19 cellular contexts compared by ENCODE assay signal in the genomic region with DNA sequence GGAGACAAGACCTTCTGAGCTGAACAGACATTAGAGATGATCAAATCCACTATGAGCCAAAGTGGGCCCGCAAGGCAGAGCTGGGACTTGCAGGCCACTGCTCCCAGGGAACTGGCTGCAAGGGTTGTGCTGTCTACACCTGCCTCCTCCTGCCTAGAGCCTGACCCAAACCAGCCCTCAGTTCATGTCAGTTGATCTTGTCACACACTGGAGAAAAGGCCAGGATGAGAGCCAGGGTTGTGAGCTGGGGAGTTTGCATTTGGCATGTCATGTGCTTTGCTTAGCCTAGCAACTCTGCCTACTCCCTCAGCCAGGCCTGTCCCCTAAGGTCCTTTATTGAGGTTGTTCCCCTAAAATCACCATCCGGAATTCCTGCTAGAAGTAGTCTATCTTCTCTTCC.
DNase-seq lines count a peak whose midpoint lies in the region; ATAC-seq and TF ChIP-seq lines count a peak whose summit lies in the region.
"Had no signal": no experiment of that assay in that cellular context is flagged by ENCODE, and none has a peak within 500 bp of the region (broad histone marks: within the 10 kb centered on the region; RNA-seq: fewer than 3 reads in every experiment).

No MANE protein-coding gene starts in this region.

- H3K27ac ChIP-seq in 22Rv1, result peak overlapping the region; percentile 18; the same call in 1 of the 2 replicates
- H3K27ac ChIP-seq in right cardiac atrium (ENCODE audit: low read length), result no peak overlapping the region
- no peak overlapping the region for H3K27ac ChIP-seq in GM23248
- H3K27ac ChIP-seq: SK-N-MC had no signal

- BruUV-seq in Calu3 (replicated peaks; lab: Mats Ljungman, UMichigan), result no TSS peak

- H3K4me1 Mint-ChIP-seq in brain (peaks cover 44% of the 10 kb centered on the region), Calu3 (ENCODE audit: low read depth, unreplicated experiment) (peaks cover 29% of the 10 kb centered on the region)

- no peak overlapping the region for H2AFZ ChIP-seq in GM23248

- H3F3A ChIP-seq in GM23248 (ENCODE audit: insufficient read depth), result peaks cover 11% of the 10 kb centered on the region

- no peaks in the 10 kb centered on the region for H3K4me1 ChIP-seq in right cardiac atrium (ENCODE audit: control insufficient read depth, insufficient read depth, low read length)
- H3K4me1 ChIP-seq in GM23248 (ENCODE audit: insufficient read depth), result peaks cover 18% of the 10 kb centered on the region

- peak overlapping the region in 4 of 5 experiments; percentile 7 to 95 (median 88) for H3K27ac Mint-ChIP-seq in brain
- no peak overlapping the region for H3K27ac Mint-ChIP-seq in Calu3 (ENCODE audit: unreplicated experiment)
- H3K27ac Mint-ChIP-seq: CD8-positive, alpha-beta T cell; HFFc6 had no signal

- intact Hi-C loops in right cardiac atrium (cut with DNase I) (no loop called here), Calu3 (cut with micrococcal nuclease; ENCODE audit: unreplicated experiment) (no loop called here)

- ATAC-seq in right cardiac atrium (peak; percentile 16 to 20), GM18511 (IDR thresholded peaks at IDR 0.05; ENCODE audit: unreplicated experiment) (no peak)
- ATAC-seq: CD8-positive, alpha-beta T cell had no signal

- H3K27me3 Mint-ChIP-seq in brain, result peaks cover 3% of the 10 kb centered on the region
- no peaks in the 10 kb centered on the region for H3K27me3 Mint-ChIP-seq in Calu3 (ENCODE audit: unreplicated experiment)

- no peak overlapping the region for H3K4me3 Mint-ChIP-seq in brain
- no peak overlapping the region for H3K4me3 Mint-ChIP-seq in Calu3 (ENCODE audit: low read depth, unreplicated experiment)
- H3K4me3 Mint-ChIP-seq: CD8-positive, alpha-beta T cell; HFFc6 had no signal

- H3K9me3 ChIP-seq in right cardiac atrium (ENCODE audit: control insufficient read depth, low read length) (no peaks in the 10 kb centered on the region), GM23248 (ENCODE audit: low read depth) (no peaks in the 10 kb centered on the region)

- no peak overlapping the region for H3K9ac ChIP-seq in GM23248

- CTCF ChIA-PET in Calu3 (lab: Charles Lee), result no interaction called here

- H3K9me2 ChIP-seq in GM23248 (ENCODE audit: insufficient read depth), result no peaks in the 10 kb centered on the region

- in situ Hi-C loops in GM23248 (cut with MboI), result no loop called here

- 96% methylated on average over 2 of the region's 2 CpGs for WGBS in right cardiac atrium
- WGBS in GM23248 (ENCODE audit: low coverage in 1 of 2, low lambda C conversion rate in 2 of 2, missing lambda C conversion rate in 2 of 2), 2 experiments, result 95 to 96% methylated on average over 2 of the region's 2 CpGs

- DNase-seq in NCI-H2029 treated with DMSO at 0.1 percent for 48 hours (lab: John Stamatoyannopoulos, UW) (peak; percentile 84), NCI-H2029 (lab: John Stamatoyannopoulos, UW) (no peak), right cardiac atrium (no peak), Calu3 (no peak), GM23248 (no peak)
- DNase-seq: AML-193; CD8-positive, alpha-beta T cell; H7; Kasumi-1; NCI-H1436; NCI-H187 treated with DMSO at 0.1 percent for 48 hours; NCI-H524 treated with DMSO at 0.1 percent for 48 hours; NCI-H82; SW 1271 had no signal

- H3K27me3 ChIP-seq in right cardiac atrium (ENCODE audit: control insufficient read depth, insufficient read depth) (no peaks in the 10 kb centered on the region), GM23248 (replicated peaks; ENCODE audit: insufficient read depth) (peaks cover 3% of the 10 kb centered on the region; the same call in 1 of the 2 replicates)

- H3K4me2 ChIP-seq in GM23248 (ENCODE audit: unreplicated experiment), result no peak overlapping the region

- H3K9me3 Mint-ChIP-seq in brain (no peaks in the 10 kb centered on the region), Calu3 (ENCODE audit: low read depth, unreplicated experiment) (no peaks in the 10 kb centered on the region)
- H3K9me3 Mint-ChIP-seq: CD8-positive, alpha-beta T cell; HFFc6 had no signal

- TF ChIP-seq CTCF in 22Rv1 (IDR thresholded peaks at IDR 0.05), result no peak
- TF ChIP-seq CTCF in brain (conservative IDR thresholded peaks at IDR 0.05), result no peak
- no peak for TF ChIP-seq CTCF in Calu3 (IDR thresholded peaks at IDR 0.05; ENCODE audit: unreplicated experiment)

- no peak overlapping the region for H3K4me3 ChIP-seq in right cardiac atrium (ENCODE audit: low read length)
- H3K4me3 ChIP-seq in GM23248, result no peak overlapping the region
- H3K4me3 ChIP-seq: SK-N-MC had no signal

- H3K79me2 ChIP-seq in GM23248 (ENCODE audit: insufficient read depth), result no peaks in the 10 kb centered on the region

- no peaks in the 10 kb centered on the region for H4K20me1 ChIP-seq in GM23248 (ENCODE audit: insufficient read depth)

- H3K36me3 ChIP-seq in GM23248 (ENCODE audit: low read depth), result no peaks in the 10 kb centered on the region

- no peaks in the 10 kb centered on the region for H3K36me3 Mint-ChIP-seq in brain
- H3K36me3 Mint-ChIP-seq in Calu3 (ENCODE audit: insufficient read depth, unreplicated experiment), result peaks cover 11% of the 10 kb centered on the region
- H3K36me3 Mint-ChIP-seq: CD8-positive, alpha-beta T cell had no signal
